ENCODE assay signal across 8 cellular contexts in the genomic region with DNA sequence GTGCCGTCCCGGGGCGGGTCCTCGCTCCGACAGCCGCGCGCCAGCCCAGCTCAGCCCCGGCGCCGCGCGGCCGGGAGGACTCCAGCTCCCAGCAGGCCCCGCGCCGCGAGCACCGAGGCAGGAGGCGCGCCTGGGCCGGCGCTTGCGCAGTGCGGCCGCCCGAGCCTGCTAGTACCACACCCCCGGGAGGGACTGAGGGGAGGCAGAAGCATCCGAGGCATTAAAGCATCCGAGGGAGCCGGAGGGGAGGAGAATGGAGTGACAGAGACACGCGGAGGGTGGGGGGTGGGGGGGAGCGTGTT. TPM values are rescaled to one million over a fixed set of nuclear protein-coding genes. Genes with fewer than 3 reads are reported as not detected.
DNase-seq lines count a peak whose midpoint lies in the region; ATAC-seq and TF ChIP-seq lines count a peak whose summit lies in the region.

Gene GRK5, plus strand, starts transcription at position 205 of the 302 bp plus-strand sequence. CDS start 347 bp downstream, outside the sequence.

- WGBS in suprapubic skin = 2% methylated on average over 5 of the region's 34 CpGs

- H3K36me3 Mint-ChIP-seq in HFFc6 (ENCODE audit: low read depth) = no peaks in the 10 kb centered on the region
- H3K36me3 Mint-ChIP-seq in activated naive CD4-positive, alpha-beta T cell treated with anti-CD3 and anti-CD28 coated beads, Interleukin-2, amount 50 U/mL, for 24 hours = no peaks in the 10 kb centered on the region

- no peaks in the 10 kb centered on the region; the same call in 1 of the 2 replicates for H3K27me3 Mint-ChIP-seq in HFFc6 (ENCODE audit: insufficient read depth)
- no peaks in the 10 kb centered on the region for H3K27me3 Mint-ChIP-seq in activated naive CD4-positive, alpha-beta T cell treated with anti-CD3 and anti-CD28 coated beads, Interleukin-2, amount 50 U/mL, for 24 hours

- TF ChIP-seq POLR2A in NB4 (IDR thresholded peaks at IDR 0.05; ENCODE audit: extremely low read depth, insufficient read length) (peak; percentile 68), suprapubic skin (IDR thresholded peaks at IDR 0.05) (peak in 1 of 2 donors; percentile 46)

- peaks cover 65% of the 10 kb centered on the region for H3K4me1 Mint-ChIP-seq in HFFc6 (ENCODE audit: low read depth)
- peaks cover 50% of the 10 kb centered on the region for H3K4me1 Mint-ChIP-seq in activated naive CD4-positive, alpha-beta T cell treated with anti-CD3 and anti-CD28 coated beads, Interleukin-2, amount 50 U/mL, for 24 hours

- peak within 1 kb of the TSS; percentile 98 for H3K27ac ChIP-seq in suprapubic skin

- no peak for TF ChIP-seq CTCF in HFFc6 (IDR thresholded peaks at IDR 0.05)
- no peak for TF ChIP-seq CTCF in NB4 (IDR thresholded peaks at IDR 0.05; ENCODE audit: low read depth, low read length)
- no peak for TF ChIP-seq CTCF in suprapubic skin (IDR thresholded peaks at IDR 0.05)

- H3K27me3 ChIP-seq in suprapubic skin = no peaks in the 10 kb centered on the region

- no peaks in the 10 kb centered on the region for H3K36me3 ChIP-seq in suprapubic skin

- no peaks in the 10 kb centered on the region for H3K9me3 ChIP-seq in suprapubic skin

- H3K4me3 Mint-ChIP-seq in HFFc6 = peak within 1 kb of the TSS; percentile 98
- H3K4me3 Mint-ChIP-seq in activated naive CD4-positive, alpha-beta T cell treated with anti-CD3 and anti-CD28 coated beads, Interleukin-2, amount 50 U/mL, for 24 hours = peak within 1 kb of the TSS; percentile 98

- ATAC-seq in SK-N-SH treated with all-trans-retinoic acid at 6 μM for 48 hours = peak; percentile 83

- H3K4me3 ChIP-seq in NB4 (ENCODE audit: low read depth, low read length) = peak within 1 kb of the TSS; percentile 65
- peak within 1 kb of the TSS; percentile 95 for H3K4me3 ChIP-seq in suprapubic skin

- H3K9me3 Mint-ChIP-seq in HFFc6 = no peaks in the 10 kb centered on the region
- H3K9me3 Mint-ChIP-seq in activated naive CD4-positive, alpha-beta T cell treated with anti-CD3 and anti-CD28 coated beads, Interleukin-2, amount 50 U/mL, for 24 hours = no peaks in the 10 kb centered on the region

- H3K4me1 ChIP-seq in suprapubic skin = peaks cover 46% of the 10 kb centered on the region

- no peak for TF ChIP-seq EP300 in suprapubic skin (IDR thresholded peaks at IDR 0.05)

- H3K27ac Mint-ChIP-seq in HFFc6 = peak within 1 kb of the TSS; percentile 87
- H3K27ac Mint-ChIP-seq in activated naive CD4-positive, alpha-beta T cell treated with anti-CD3 and anti-CD28 coated beads, Interleukin-2, amount 50 U/mL, for 24 hours = peak within 1 kb of the TSS; percentile 98

- peak; percentile 82 for DNase-seq in GM04503 (ENCODE audit: low read depth)
- peak; percentile 93 for DNase-seq in HFFc6
- DNase-seq in NB4 (ENCODE audit: low read depth) = peak; percentile 98
- peak; percentile 96 for DNase-seq in globus pallidus (ENCODE audit: low spot score)
- DNase-seq in occipital lobe (lab: John Stamatoyannopoulos, UW) = peak; percentile 93
- peak; percentile 94 to 95 for DNase-seq in suprapubic skin (ENCODE audit: low spot score in 2 of 2)

TF ChIP-seq in SK-N-SH treated with all-trans-retinoic acid at 6 μM for 48 hours, 23 proteins besides CTCF, POLR2A, EP300 and RAD21:
- TF ChIP-seq RARB (CRISPR knock-in tag; IDR thresholded peaks at IDR 0.05) (no peak), ARNTL (CRISPR knock-in tag; IDR thresholded peaks at IDR 0.05; ENCODE audit: borderline replicate concordance, low read depth) (no peak), CREB5 (CRISPR knock-in tag; IDR thresholded peaks at IDR 0.05; ENCODE audit: low read depth) (no peak), CSRNP3 (CRISPR knock-in tag; IDR thresholded peaks at IDR 0.05) (no peak), PPARA (CRISPR knock-in tag; IDR thresholded peaks at IDR 0.05; ENCODE audit: borderline replicate concordance) (no peak), GLIS3 (CRISPR knock-in tag; IDR thresholded peaks at IDR 0.05) (no peak), CSDC2 (CRISPR knock-in tag; IDR thresholded peaks at IDR 0.05) (no peak)
- TF ChIP-seq, protein P1, sequence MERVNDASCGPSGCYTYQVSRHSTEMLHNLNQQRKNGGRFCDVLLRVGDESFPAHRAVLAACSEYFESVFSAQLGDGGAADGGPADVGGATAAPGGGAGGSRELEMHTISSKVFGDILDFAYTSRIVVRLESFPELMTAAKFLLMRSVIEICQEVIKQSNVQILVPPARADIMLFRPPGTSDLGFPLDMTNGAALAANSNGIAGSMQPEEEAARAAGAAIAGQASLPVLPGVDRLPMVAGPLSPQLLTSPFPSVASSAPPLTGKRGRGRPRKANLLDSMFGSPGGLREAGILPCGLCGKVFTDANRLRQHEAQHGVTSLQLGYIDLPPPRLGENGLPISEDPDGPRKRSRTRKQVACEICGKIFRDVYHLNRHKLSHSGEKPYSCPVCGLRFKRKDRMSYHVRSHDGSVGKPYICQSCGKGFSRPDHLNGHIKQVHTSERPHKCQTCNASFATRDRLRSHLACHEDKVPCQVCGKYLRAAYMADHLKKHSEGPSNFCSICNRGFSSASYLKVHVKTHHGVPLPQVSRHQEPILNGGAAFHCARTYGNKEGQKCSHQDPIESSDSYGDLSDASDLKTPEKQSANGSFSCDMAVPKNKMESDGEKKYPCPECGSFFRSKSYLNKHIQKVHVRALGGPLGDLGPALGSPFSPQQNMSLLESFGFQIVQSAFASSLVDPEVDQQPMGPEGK (CRISPR knock-in tag; IDR thresholded peaks at IDR 0.05; ENCODE audit: borderline replicate concordance) = no peak
TF ChIP-seq in SK-N-SH treated with all-trans-retinoic acid at 6 μM for 48 hours: peak in this region for 0.

RNA-seq across cellular contexts. Expression of gene GRK5, which starts in this region (rescaled TPM):
- total RNA-seq in HFFc6 (2021; fragmentation: NEBNext Ultra II Directional; extraction: Animal tissue kit (Norgen Biotek cat#: 25700)) = 10 to 100 TPM in 4 of 6 experiments, 1 to 10 TPM in 2; 9.7 to 16.8 (median 15.9) TPM
- total RNA-seq in occipital lobe (17.3 TPM), suprapubic skin (1 to 10 TPM; 4.8 to 9.0 (median 6.7) TPM)

Comparison
In these comparisons a context has a peak if more than half of its experiments do, and no peak if none do; other contexts are left out.
1. Peak in every context shown above with its lines: DNase-seq, ATAC-seq, H3K4me3 ChIP-seq and H3K27ac ChIP-seq.